ENCODE assay signal across 11 cellular contexts in genomic region chr6:41784581-41785171, GRCh38. TPM values are rescaled to one million over a fixed set of nuclear protein-coding genes. Genes with fewer than 3 reads are reported as not detected.
A peak's percentile ranks its signal among the peaks of the same experiment; 100 is the strongest.
DNase-seq lines count a peak whose midpoint lies in the region; ATAC-seq and TF ChIP-seq lines count a peak whose summit lies in the region.
"Had no signal": no experiment of that assay in that cellular context is flagged by ENCODE, and none has a peak within 500 bp of the region (broad histone marks: within the 10 kb centered on the region; RNA-seq: fewer than 3 reads in every experiment).

No MANE protein-coding gene starts in this region.

- WGBS in esophagus squamous epithelium, 2 donors, result 13% methylated on average over 3 of the region's 5 CpGs; no CpG with 5 or more reads in 1 of the 2 donors
- 48% methylated on average over 5 of the region's 5 CpGs for WGBS in suprapubic skin

- 0 out of 2 replicates have a peak, but pooled peaks cover 2% of the 10 kb centered on the region for H4K20me1 ChIP-seq in OCI-LY7 (ENCODE audit: insufficient read depth, low read length)

- H3K4me3 Mint-ChIP-seq in activated naive CD4-positive, alpha-beta T cell treated with anti-CD3 and anti-CD28 coated beads, Interleukin-2, amount 10 ng/mL, durations not matched to agents 7 days and 5 days, result peak overlapping the region; percentile 8

- TF ChIP-seq EP300 in suprapubic skin (IDR thresholded peaks at IDR 0.05), result no peak

- TF ChIP-seq POLR2A in esophagus squamous epithelium (IDR thresholded peaks at IDR 0.05), result no peak
- TF ChIP-seq POLR2A in suprapubic skin (IDR thresholded peaks at IDR 0.05), result no peak

- TF ChIP-seq CTCF in OCI-LY7 (conservative IDR thresholded peaks at IDR 0.05; ENCODE audit: low read length) (no peak), esophagus squamous epithelium (IDR thresholded peaks at IDR 0.05) (no peak), suprapubic skin (IDR thresholded peaks at IDR 0.05) (no peak)

- CTCF ChIA-PET in activated naive CD4-positive, alpha-beta T cell treated with anti-CD3 and anti-CD28 coated beads, Interleukin-2, amount 10 ng/mL, durations not matched to agents 7 days and 5 days (lab: Charles Lee), result interaction anchor here (0.9 to 6.7 kb wide), 6 partner anchors 8 to 383 kb away, joined by 4 to 97 read pairs (median 12); partner anchors contain the start of genes BYSL, MED20 and TAF8
- CTCF ChIA-PET in OCI-LY7 (lab: Charles Lee; ENCODE audit: unreplicated experiment), result no interaction called here

- H3K79me2 ChIP-seq in OCI-LY7 (ENCODE audit: insufficient read depth, low read depth, low read length), result peaks cover 21% of the 10 kb centered on the region; the same call in 1 of the 2 replicates

- no peak for ATAC-seq in HG02588 (IDR thresholded peaks at IDR 0.05; ENCODE audit: unreplicated experiment)
- ATAC-seq in HG02678 (IDR thresholded peaks at IDR 0.05; ENCODE audit: unreplicated experiment), result no peak

- POLR2A ChIA-PET in OCI-LY7 (lab: Charles Lee), result interaction anchor here (0.8 kb wide), 1 partner anchor 231 kb away, joined by 4 read pairs; no protein-coding TSS in a partner anchor

- no peak overlapping the region for H3K4me3 ChIP-seq in OCI-LY7 (ENCODE audit: low read depth, low read length, poor library complexity, severe bottlenecking)
- H3K4me3 ChIP-seq in esophagus squamous epithelium, result peak overlapping the region; percentile 22 to 90 (median 76)
- H3K4me3 ChIP-seq in suprapubic skin, result peak overlapping the region; percentile 9

- DNase-seq in activated naive CD4-positive, alpha-beta T cell treated with anti-CD3 and anti-CD28 coated beads, Interleukin-2, amount 10 ng/mL, durations not matched to agents 7 days and 5 days, result no peak
- no peak for DNase-seq in activated naive CD4-positive, alpha-beta T cell treated with anti-CD3 and anti-CD28 coated beads, Interleukin-2, amount 50 U/mL, for 16 hours
- peak; percentile 27 for DNase-seq in OCI-LY7 (ENCODE audit: low spot score)
- DNase-seq in esophagus squamous epithelium (lab: John Stamatoyannopoulos, UW), result no peak
- no peak for DNase-seq in suprapubic skin (ENCODE audit: low spot score in 2 of 2)
- no peak for DNase-seq in DMS153 treated with DMSO at 0.1 percent for 48 hours (lab: John Stamatoyannopoulos, UW; ENCODE audit: unreplicated experiment)
- DNase-seq: NCI-H345, SK-N-SH had no signal

- peak overlapping the region; percentile 91 for H3K4me2 ChIP-seq in OCI-LY7 (ENCODE audit: low read length)

- no peaks in the 10 kb centered on the region for H3K9me2 ChIP-seq in OCI-LY7 (ENCODE audit: insufficient read depth, low read length)
- H3K9me2 ChIP-seq: SK-N-SH had no signal

- no TSS peak for BruUV-seq in OCI-LY7 (replicated peaks; lab: Mats Ljungman, UMichigan)

- H2AFZ ChIP-seq in OCI-LY7 (ENCODE audit: low read length), result no peak overlapping the region

- no peak overlapping the region for H3K27ac Mint-ChIP-seq in activated naive CD4-positive, alpha-beta T cell treated with anti-CD3 and anti-CD28 coated beads, Interleukin-2, amount 10 ng/mL, durations not matched to agents 7 days and 5 days

- peaks cover 27% of the 10 kb centered on the region for H3K4me1 Mint-ChIP-seq in activated naive CD4-positive, alpha-beta T cell treated with anti-CD3 and anti-CD28 coated beads, Interleukin-2, amount 10 ng/mL, durations not matched to agents 7 days and 5 days

- no peaks in the 10 kb centered on the region for H3K9me3 ChIP-seq in OCI-LY7 (ENCODE audit: low read length)
- no peaks in the 10 kb centered on the region for H3K9me3 ChIP-seq in esophagus squamous epithelium
- no peaks in the 10 kb centered on the region for H3K9me3 ChIP-seq in suprapubic skin
- H3K9me3 ChIP-seq: SK-N-SH had no signal

- no peak overlapping the region for H3K27ac ChIP-seq in OCI-LY7 (ENCODE audit: low read depth, low read length, poor library complexity, severe bottlenecking)
- H3K27ac ChIP-seq in esophagus squamous epithelium, result peak overlapping the region; percentile 89 to 99 (median 95)
- peak overlapping the region; percentile 56 for H3K27ac ChIP-seq in suprapubic skin

- H3K27me3 ChIP-seq in esophagus squamous epithelium, result no peaks in the 10 kb centered on the region
- H3K27me3 ChIP-seq in suprapubic skin, result no peaks in the 10 kb centered on the region

- H3K4me1 ChIP-seq in OCI-LY7 (ENCODE audit: insufficient read depth, low read length, poor library complexity, severe bottlenecking), result peaks cover 48% of the 10 kb centered on the region
- peaks cover 44 to 77% (median 47%) of the 10 kb centered on the region in 3 donors for H3K4me1 ChIP-seq in esophagus squamous epithelium
- peaks cover 55% of the 10 kb centered on the region for H3K4me1 ChIP-seq in suprapubic skin

- intact Hi-C loops in OCI-LY7 (cut with micrococcal nuclease; ENCODE audit: unreplicated experiment) (loop anchor here (5.0 to 10.0 kb wide), 2 partner anchors 433 to 670 kb away; partner anchors contain the start of genes MRPS10 and TRERF1), esophagus squamous epithelium (cut with DNase I) (loop anchor here (5.0 kb wide), 1 partner anchor 263 kb away; no protein-coding TSS in a partner anchor)

- peaks cover 9% of the 10 kb centered on the region for H3K36me3 Mint-ChIP-seq in activated naive CD4-positive, alpha-beta T cell treated with anti-CD3 and anti-CD28 coated beads, Interleukin-2, amount 10 ng/mL, durations not matched to agents 7 days and 5 days

- H3K36me3 ChIP-seq in OCI-LY7 (ENCODE audit: insufficient read depth, low read length) (peaks cover 9% of the 10 kb centered on the region), esophagus squamous epithelium (peaks cover 0 to 17% (median 1%) of the 10 kb centered on the region in 3 donors), suprapubic skin (peaks cover 7% of the 10 kb centered on the region)

- peaks cover 66% of the 10 kb centered on the region for H3K27me3 Mint-ChIP-seq in activated naive CD4-positive, alpha-beta T cell treated with anti-CD3 and anti-CD28 coated beads, Interleukin-2, amount 10 ng/mL, durations not matched to agents 7 days and 5 days

- no peaks in the 10 kb centered on the region for H3K9me3 Mint-ChIP-seq in activated naive CD4-positive, alpha-beta T cell treated with anti-CD3 and anti-CD28 coated beads, Interleukin-2, amount 10 ng/mL, durations not matched to agents 7 days and 5 days

RNA-seq across cellular contexts. Expression of gene TOMM6, which starts 2.8 kb away (rescaled TPM):
- total RNA-seq in OCI-LY7 (2014; rRNA removed; shearing (Covaris generic)), result 84.9 and 131 TPM in 2 replicates
- total RNA-seq in OCI-LY7 (2022), result 213 and 277 TPM in 2 replicates
- 100 to 1,000 TPM; 116 to 182 (median 150) TPM for total RNA-seq in esophagus squamous epithelium
- total RNA-seq in suprapubic skin, result 100 to 1,000 TPM in 3 of 4 donors, 10 to 100 TPM in 1; 50.2 to 165 (median 136) TPM

RNA-seq across cellular contexts. Expression of gene PRICKLE4, which starts 4.1 kb away (rescaled TPM):
- 0.93 and 1.8 TPM in 2 replicates for total RNA-seq in OCI-LY7 (2014; rRNA removed; shearing (Covaris generic))
- total RNA-seq in OCI-LY7 (2022) (1.2 and 2.6 TPM in 2 replicates), esophagus squamous epithelium (10 to 100 TPM in 3 of 4 donors, 1 to 10 TPM in 1; 5.1 to 11.4 (median 10.8) TPM), suprapubic skin (1 to 10 TPM in 2 of 4 donors, under 1 TPM in 1, not detected in 1; 0.34 to 4.6 (median 3.6) TPM)

RNA-seq across cellular contexts. Expression of gene FRS3, which starts 5.0 kb away (rescaled TPM):
- total RNA-seq in OCI-LY7 (2014; rRNA removed; shearing (Covaris generic)), result 5.6 and 8.2 TPM in 2 replicates
- total RNA-seq in OCI-LY7 (2022) (7.9 and 8.7 TPM in 2 replicates), esophagus squamous epithelium (1 to 10 TPM in 2 of 4 donors, under 1 TPM in 2; 0.31 to 5.5 (median 1.5) TPM), suprapubic skin (1 to 10 TPM; 1.9 to 3.9 (median 3.7) TPM)

RNA-seq across cellular contexts. Expression of gene PGC, which starts 37.5 kb away (rescaled TPM):
- total RNA-seq in OCI-LY7 (2014; rRNA removed; shearing (Covaris generic)), result not detected in 2 replicates
- not detected in 2 replicates for total RNA-seq in OCI-LY7 (2022)
- under 1 TPM in 1 of 4 donors, not detected in 3; 0.95 TPM for total RNA-seq in esophagus squamous epithelium
- total RNA-seq in suprapubic skin, result not detected
- total RNA-seq: HT1080 had no signal

RNA-seq across cellular contexts. Expression of gene TFEB, which starts 49.3 kb away (rescaled TPM):
- total RNA-seq in OCI-LY7 (2014; rRNA removed; shearing (Covaris generic)), result 25.3 and 36.8 TPM in 2 replicates
- total RNA-seq in OCI-LY7 (2022), result 48.6 and 60.0 TPM in 2 replicates
- total RNA-seq in esophagus squamous epithelium, result 10 to 100 TPM in 3 of 4 donors, 1 to 10 TPM in 1; 7.0 to 17.5 (median 13.4) TPM
- 10 to 100 TPM; 19.0 to 23.3 (median 21.6) TPM for total RNA-seq in suprapubic skin
